8 cellular contexts compared by ENCODE assay signal in the genomic region with DNA sequence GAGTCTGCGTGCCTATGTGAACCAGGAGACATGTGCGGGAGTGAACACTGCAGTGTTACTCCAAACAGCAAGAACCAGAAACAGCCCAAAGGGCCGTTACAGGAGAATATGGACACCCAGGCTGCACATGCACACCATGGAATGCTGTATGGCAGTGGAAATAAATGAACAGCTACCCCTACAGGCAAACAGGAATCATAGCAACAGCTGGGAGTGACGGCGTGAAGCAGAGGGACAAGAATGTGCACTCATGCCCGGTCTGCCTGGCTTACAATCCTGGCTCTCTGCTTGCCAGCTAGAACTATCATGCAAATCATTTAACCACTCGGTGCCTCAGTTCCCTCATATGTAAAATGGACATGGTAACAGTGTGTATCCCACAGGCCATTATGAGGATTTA. TPM values are rescaled to one million over a fixed set of nuclear protein-coding genes. Genes with fewer than 3 reads are reported as not detected.
DNase-seq lines count a peak whose midpoint lies in the region; ATAC-seq and TF ChIP-seq lines count a peak whose summit lies in the region.

No MANE protein-coding gene starts in this region.

- TF ChIP-seq CTCF in endodermal cell (conservative IDR thresholded peaks at IDR 0.05): peak; percentile 61

- peak; percentile 66 for DNase-seq in activated CD4-positive, alpha-beta T cell treated with anti-CD3 and anti-CD28 coated beads, Interleukin-2, amount 10 ng/mL, durations not matched to agents 24 days and 14 days
- DNase-seq in activated CD4-positive, alpha-beta T cell treated with anti-CD3 and anti-CD28 coated beads, Interleukin-2, amount 50 U/mL, for 1 hour: no peak
- peak; percentile 39 for DNase-seq in NCI-H2227 treated with DMSO at 0.1 percent for 48 hours (lab: John Stamatoyannopoulos, UW)
- DNase-seq in endodermal cell: peak; percentile 59
- peak; percentile 38 for DNase-seq in myocyte (ENCODE audit: low read depth)
- no peak for DNase-seq in DMS153 treated with DMSO at 0.1 percent for 48 hours (lab: John Stamatoyannopoulos, UW; ENCODE audit: unreplicated experiment)
- DNase-seq in cerebellar nuclear complex (lab: John Stamatoyannopoulos, UW): no peak

- H3K36me3 ChIP-seq in endodermal cell (ENCODE audit: control insufficient read depth, insufficient read depth, low read length): no peaks in the 10 kb centered on the region

- no peak for ATAC-seq in HG03025 (IDR thresholded peaks at IDR 0.05; ENCODE audit: low FRiP score, unreplicated experiment)

- 88 to 100% methylated on average over 1 to 7 of the region's 7 CpGs for WGBS in endodermal cell (ENCODE audit: insufficient coverage in 1 of 2, insufficient read length in 1 of 2), 2 experiments

- intact Hi-C loops in activated CD4-positive, alpha-beta T cell treated with anti-CD3 and anti-CD28 coated beads, Interleukin-2, amount 10 ng/mL, durations not matched to agents 24 days and 14 days (cut with micrococcal nuclease): loop anchor here (10.0 kb wide), 1 partner anchor 58 kb away; the partner anchor contains the start of gene MAGIX

- H3K27me3 ChIP-seq in endodermal cell (ENCODE audit: control insufficient read depth, insufficient read depth, low read length, poor library complexity, severe bottlenecking): no peaks in the 10 kb centered on the region

- no peaks in the 10 kb centered on the region for H3K9me3 ChIP-seq in endodermal cell (ENCODE audit: control insufficient read depth, low read length)

- no peaks in the 10 kb centered on the region for H3K9me3 Mint-ChIP-seq in activated CD4-positive, alpha-beta T cell treated with anti-CD3 and anti-CD28 coated beads, Interleukin-2, amount 10 ng/mL, durations not matched to agents 24 days and 14 days
- peaks cover 58% of the 10 kb centered on the region for H3K9me3 Mint-ChIP-seq in endodermal cell

- no peak overlapping the region for H3K27ac Mint-ChIP-seq in activated CD4-positive, alpha-beta T cell treated with anti-CD3 and anti-CD28 coated beads, Interleukin-2, amount 10 ng/mL, durations not matched to agents 24 days and 14 days
- H3K27ac Mint-ChIP-seq in endodermal cell: no peak overlapping the region

- no peak overlapping the region for H3K9ac ChIP-seq in endodermal cell (ENCODE audit: extremely low read depth, low read length, poor library complexity, severe bottlenecking)

- peaks cover 9% of the 10 kb centered on the region for H3K36me3 Mint-ChIP-seq in activated CD4-positive, alpha-beta T cell treated with anti-CD3 and anti-CD28 coated beads, Interleukin-2, amount 10 ng/mL, durations not matched to agents 24 days and 14 days (ENCODE audit: low read depth)
- peaks cover 13% of the 10 kb centered on the region for H3K36me3 Mint-ChIP-seq in endodermal cell (ENCODE audit: low read depth)

- H3K4me3 ChIP-seq in endodermal cell (ENCODE audit: low read length): no peak overlapping the region

- H3K4me3 Mint-ChIP-seq in activated CD4-positive, alpha-beta T cell treated with anti-CD3 and anti-CD28 coated beads, Interleukin-2, amount 10 ng/mL, durations not matched to agents 24 days and 14 days: no peak overlapping the region
- no peak overlapping the region for H3K4me3 Mint-ChIP-seq in endodermal cell

- H3K27ac ChIP-seq in endodermal cell (ENCODE audit: low read depth, low read length): no peak overlapping the region

- no peaks in the 10 kb centered on the region for H3K4me1 ChIP-seq in endodermal cell (ENCODE audit: control insufficient read depth, insufficient read depth, low read length)

- no peaks in the 10 kb centered on the region for H3K27me3 Mint-ChIP-seq in activated CD4-positive, alpha-beta T cell treated with anti-CD3 and anti-CD28 coated beads, Interleukin-2, amount 10 ng/mL, durations not matched to agents 24 days and 14 days
- no peaks in the 10 kb centered on the region for H3K27me3 Mint-ChIP-seq in endodermal cell (ENCODE audit: insufficient read depth)

- no peaks in the 10 kb centered on the region for H3K4me1 Mint-ChIP-seq in activated CD4-positive, alpha-beta T cell treated with anti-CD3 and anti-CD28 coated beads, Interleukin-2, amount 10 ng/mL, durations not matched to agents 24 days and 14 days
- H3K4me1 Mint-ChIP-seq in endodermal cell: no peaks in the 10 kb centered on the region

RNA-seq across cellular contexts. Expression of gene GPKOW, which starts 16.6 kb away (rescaled TPM):
- 24.7 TPM in 2 replicates for total RNA-seq in activated CD4-positive, alpha-beta T cell treated with anti-CD3 and anti-CD28 coated beads, Interleukin-2, amount 10 ng/mL, durations not matched to agents 24 days and 14 days
- 10 to 100 TPM; 17.9 to 23.7 TPM for total RNA-seq in endodermal cell
- 25.1 TPM for polyA plus RNA-seq in endodermal cell (2013, experiment 1 of 2)
- 23.2 TPM for polyA plus RNA-seq in endodermal cell (2013, experiment 2 of 2)
- 23.9 and 26.7 TPM in 2 replicates for total RNA-seq in myocyte
- 28.1 TPM for polyA plus RNA-seq in myocyte (2012)

RNA-seq across cellular contexts. Expression of gene WDR45, which starts 27.2 kb away (rescaled TPM):
- 38.7 and 40.8 TPM in 2 replicates for total RNA-seq in activated CD4-positive, alpha-beta T cell treated with anti-CD3 and anti-CD28 coated beads, Interleukin-2, amount 10 ng/mL, durations not matched to agents 24 days and 14 days
- total RNA-seq in endodermal cell (10 to 100 TPM; 29.8 to 42.5 TPM), myocyte (49.3 and 64.3 TPM in 2 replicates)
- polyA plus RNA-seq in endodermal cell (2013, experiment 1 of 2): 32.4 TPM
- polyA plus RNA-seq in endodermal cell (2013, experiment 2 of 2): 28.0 TPM
- 93.0 TPM for polyA plus RNA-seq in myocyte (2012)

RNA-seq across cellular contexts. Expression of gene PRAF2, which starts 33.1 kb away (rescaled TPM):
- 12.5 and 15.9 TPM in 2 replicates for total RNA-seq in activated CD4-positive, alpha-beta T cell treated with anti-CD3 and anti-CD28 coated beads, Interleukin-2, amount 10 ng/mL, durations not matched to agents 24 days and 14 days
- total RNA-seq in endodermal cell: 10 to 100 TPM in 1 of 2 donors, 1 to 10 TPM in 1; 8.2 to 15.7 TPM
- 35.7 TPM for polyA plus RNA-seq in endodermal cell (2013, experiment 1 of 2)
- polyA plus RNA-seq in endodermal cell (2013, experiment 2 of 2): 34.4 TPM
- 7.1 and 7.4 TPM in 2 replicates for total RNA-seq in myocyte
- polyA plus RNA-seq in myocyte (2012): 69.0 TPM

RNA-seq across cellular contexts. Expression of gene CCDC120, which starts 48.1 kb away (rescaled TPM):
- 4.4 and 4.5 TPM in 2 replicates for total RNA-seq in activated CD4-positive, alpha-beta T cell treated with anti-CD3 and anti-CD28 coated beads, Interleukin-2, amount 10 ng/mL, durations not matched to agents 24 days and 14 days
- total RNA-seq in endodermal cell (10 to 100 TPM; 13.4 to 13.5 TPM), myocyte (not detected in 2 replicates)
- 9.6 TPM for polyA plus RNA-seq in endodermal cell (2013, experiment 1 of 2)
- 7.7 TPM for polyA plus RNA-seq in endodermal cell (2013, experiment 2 of 2)
- polyA plus RNA-seq in myocyte (2012): 0.11 TPM

RNA-seq across cellular contexts. Expression of gene MAGIX, which starts 55.6 kb away (rescaled TPM):
- total RNA-seq in activated CD4-positive, alpha-beta T cell treated with anti-CD3 and anti-CD28 coated beads, Interleukin-2, amount 10 ng/mL, durations not matched to agents 24 days and 14 days: 0.96 and 1.1 TPM in 2 replicates
- total RNA-seq in endodermal cell (1 to 10 TPM; 1.2 to 1.3 TPM), myocyte (4.8 and 6.6 TPM in 2 replicates)
- polyA plus RNA-seq in endodermal cell (2013, experiment 1 of 2): 0.46 TPM
- 0.70 TPM for polyA plus RNA-seq in endodermal cell (2013, experiment 2 of 2)
- polyA plus RNA-seq in myocyte (2012): 2.9 TPM

Comparison
In these comparisons a context has a peak if more than half of its experiments do, and no peak if none do; other contexts are left out.
1. DNase-seq: peak in activated CD4-positive, alpha-beta T cell treated with anti-CD3 and anti-CD28 coated beads, Interleukin-2, amount 10 ng/mL, durations not matched to agents 24 days and 14 days (single experiment), NCI-H2227 treated with DMSO at 0.1 percent for 48 hours (single experiment), endodermal cell (single experiment) and myocyte (single experiment); none in activated CD4-positive, alpha-beta T cell treated with anti-CD3 and anti-CD28 coated beads, Interleukin-2, amount 50 U/mL, for 1 hour (single experiment), DMS153 treated with DMSO at 0.1 percent for 48 hours (single experiment) and cerebellar nuclear complex (0 of 2).